Comparison of ENCODE assay signal across 13 cellular contexts in genomic region chr1:200130552-200130951, GRCh38.
A peak's percentile ranks its signal among the peaks of the same experiment; 100 is the strongest.
DNase-seq lines count a peak whose midpoint lies in the region; ATAC-seq, FAIRE-seq and TF ChIP-seq lines count a peak whose summit lies in the region.
"Had no signal": no experiment of that assay in that cellular context is flagged by ENCODE, and none has a peak within 500 bp of the region (broad histone marks: within the 10 kb centered on the region; RNA-seq: fewer than 3 reads in every experiment).

No MANE protein-coding gene starts in this region.

- H3K27ac ChIP-seq in upper lobe of right lung, result no peak overlapping the region

- no peak for FAIRE-seq in D721Med (lab: Jason Lieb, UNC)

- H3K4me1 ChIP-seq in upper lobe of right lung, result peaks cover 13% of the 10 kb centered on the region

- DNase-seq in SIG-M5 treated with dmso at 0.1 percent for 504 hours (lab: John Stamatoyannopoulos, UW; ENCODE audit: unreplicated experiment) (peak; percentile 62), SIG-M5 (lab: John Stamatoyannopoulos, UW) (no peak), NOMO-1 treated with dmso at 0.1 percent for 144 hours (lab: John Stamatoyannopoulos, UW; ENCODE audit: unreplicated experiment) (peak; percentile 14), fibroblast of peridontal ligament (ENCODE audit: extremely low read depth) (peak; percentile 13), upper lobe of right lung (no peak), D721Med (ENCODE audit: insufficient read length, low spot score) (no peak)
- DNase-seq in stimulated activated CD4-positive, alpha-beta T cell treated with anti-CD3 and anti-CD28 coated beads, Interleukin-2, amount 100 ng/mL, for 24 hours, result no peak
- DNase-seq: activated CD4-positive, alpha-beta T cell treated with anti-CD3 and anti-CD28 coated beads, Interleukin-2, amount 10 ng/mL, durations not matched to agents 24 days and 14 days; amniotic stem cell; cortex of kidney; MM.1S had no signal

- TF ChIP-seq CTCF in upper lobe of right lung (IDR thresholded peaks at IDR 0.05) (no peak), D721Med (IDR thresholded peaks at IDR 0.05; ENCODE audit: insufficient read depth, missing control alignments) (no peak)

- H3K9me3 ChIP-seq in upper lobe of right lung, result no peaks in the 10 kb centered on the region

- H3K36me3 ChIP-seq in upper lobe of right lung, result no peaks in the 10 kb centered on the region

- ATAC-seq in upper lobe of right lung (peak; percentile 84), GM19351 (IDR thresholded peaks at IDR 0.05; ENCODE audit: unreplicated experiment) (no peak)

- no peak overlapping the region for H3K4me3 ChIP-seq in upper lobe of right lung
- H3K4me3 ChIP-seq: smooth muscle cell had no signal

- intact Hi-C loops in upper lobe of right lung (cut with DNase I), result no loop called here

- H3K27me3 ChIP-seq in upper lobe of right lung, result no peaks in the 10 kb centered on the region

Comparison
In these comparisons a context has a peak if more than half of its experiments do, and no peak if none do; other contexts are left out.
1. DNase-seq: peak in SIG-M5 treated with dmso at 0.1 percent for 504 hours (single experiment), NOMO-1 treated with dmso at 0.1 percent for 144 hours (single experiment) and fibroblast of peridontal ligament (single experiment); none in SIG-M5 (single experiment), upper lobe of right lung (single experiment), D721Med (single experiment) and stimulated activated CD4-positive, alpha-beta T cell treated with anti-CD3 and anti-CD28 coated beads, Interleukin-2, amount 100 ng/mL, for 24 hours (0 of 2).